In genomic region chr21:27086630-27087029, GRCh38 we compare ENCODE assay signal across 29 cellular contexts.
DNase-seq lines count a peak whose midpoint lies in the region; ATAC-seq, FAIRE-seq and TF ChIP-seq lines count a peak whose summit lies in the region.
"Had no signal": no experiment of that assay in that cellular context is flagged by ENCODE, and none has a peak within 500 bp of the region (broad histone marks: within the 10 kb centered on the region; RNA-seq: fewer than 3 reads in every experiment).

No MANE protein-coding gene starts in this region.

- no peaks in the 10 kb centered on the region for H3K36me3 ChIP-seq in smooth muscle cell (ENCODE audit: low read depth)
- H3K36me3 ChIP-seq: BE2C, BLaER1 had no signal

- H3K4me1 ChIP-seq in smooth muscle cell (ENCODE audit: low read depth), result no peaks in the 10 kb centered on the region
- H3K4me1 ChIP-seq: BLaER1 had no signal

- 97% methylated on average over 2 of the region's 2 CpGs for WGBS in smooth muscle cell (ENCODE audit: low lambda C conversion rate)

- TF ChIP-seq CTCF in nephron (IDR thresholded peaks at IDR 0.05; ENCODE audit: unreplicated experiment in 3 of 3) (no peak), smooth muscle cell (IDR thresholded peaks at IDR 0.05; ENCODE audit: borderline replicate concordance, insufficient read depth, poor library complexity, severe bottlenecking) (no peak)

- POLR2A ChIA-PET in HEK293T (lab: Yijun Ruan, JAX), result no interaction called here

- no peak overlapping the region for H3K9ac ChIP-seq in smooth muscle cell (ENCODE audit: low read depth)
- H3K9ac ChIP-seq: BLaER1 had no signal

- no peaks in the 10 kb centered on the region for H3K36me3 Mint-ChIP-seq in nephron (ENCODE audit: low read depth)
- H3K36me3 Mint-ChIP-seq: CD14-positive monocyte; CD4-positive, alpha-beta memory T cell; CD4-positive, CD25-positive, alpha-beta regulatory T cell; CD8-positive, alpha-beta memory T cell had no signal

- no peaks in the 10 kb centered on the region for H3K27me3 ChIP-seq in smooth muscle cell (ENCODE audit: low read depth)
- H3K27me3 ChIP-seq: BE2C, BLaER1 had no signal

- no peak overlapping the region for H3K4me3 Mint-ChIP-seq in nephron
- H3K4me3 Mint-ChIP-seq: CD14-positive monocyte; CD4-positive, alpha-beta memory T cell; CD4-positive, CD25-positive, alpha-beta regulatory T cell; CD8-positive, alpha-beta memory T cell had no signal

- ATAC-seq in HG02852 (IDR thresholded peaks at IDR 0.05; ENCODE audit: unreplicated experiment) (no peak), GM19035 (IDR thresholded peaks at IDR 0.05; ENCODE audit: unreplicated experiment) (no peak)
- ATAC-seq: GM12878 had no signal

- peaks cover 2% of the 10 kb centered on the region for H3K9me3 Mint-ChIP-seq in nephron

- H3K4me1 Mint-ChIP-seq in nephron, result peaks cover 23% of the 10 kb centered on the region
- H3K4me1 Mint-ChIP-seq: CD14-positive monocyte; CD4-positive, alpha-beta memory T cell; CD4-positive, CD25-positive, alpha-beta regulatory T cell; CD8-positive, alpha-beta memory T cell had no signal

- no peak for DNase-seq in HEK293T (ENCODE audit: extremely low spot score)
- no peak for DNase-seq in smooth muscle cell (lab: John Stamatoyannopoulos, UW; ENCODE audit: unreplicated experiment)
- no peak for DNase-seq in NCI-H187 treated with DMSO at 0.1 percent for 48 hours (lab: John Stamatoyannopoulos, UW)
- DNase-seq: 8988T; ACHN; BE2C; C1 segment of cervical spinal cord; CD4-positive, alpha-beta memory T cell; CD4-positive, CD25-positive, alpha-beta regulatory T cell; CD8-positive, alpha-beta memory T cell; COR-L47; DMS 273 treated with DMSO at 0.1 percent for 48 hours; DMS153; DMS53; DMS79; DND-41; EL; GDM1 had no signal

- no peaks in the 10 kb centered on the region for H3K9me3 ChIP-seq in smooth muscle cell (replicated peaks; ENCODE audit: low read depth)
- H3K9me3 ChIP-seq: BE2C, BLaER1 had no signal

- no peaks in the 10 kb centered on the region for H3K27me3 Mint-ChIP-seq in nephron (ENCODE audit: low read depth)
- H3K27me3 Mint-ChIP-seq: CD4-positive, alpha-beta memory T cell; CD4-positive, CD25-positive, alpha-beta regulatory T cell; CD8-positive, alpha-beta memory T cell had no signal

- H3K4me3 ChIP-seq in smooth muscle cell, result no peak overlapping the region
- H3K4me3 ChIP-seq: BLaER1, GM12878 had no signal

- no peak overlapping the region for H3K27ac ChIP-seq in smooth muscle cell (ENCODE audit: low read depth)
- H3K27ac ChIP-seq: BLaER1 had no signal

- no peaks in the 10 kb centered on the region for H3K79me2 ChIP-seq in smooth muscle cell (ENCODE audit: low read depth)

- no peaks in the 10 kb centered on the region for H4K20me1 ChIP-seq in smooth muscle cell (ENCODE audit: low read depth)
- H4K20me1 ChIP-seq: BLaER1 had no signal

- CTCF ChIA-PET in HEK293T (lab: Yijun Ruan, JAX), result no interaction called here

- peak overlapping the region; percentile 87 for H2AFZ ChIP-seq in smooth muscle cell (ENCODE audit: low read depth)

- H3K27ac Mint-ChIP-seq in nephron, result peak overlapping the region in 2 of 3 experiments; percentile 44 to 63
- H3K27ac Mint-ChIP-seq: CD14-positive monocyte; CD4-positive, alpha-beta memory T cell; CD4-positive, CD25-positive, alpha-beta regulatory T cell; CD8-positive, alpha-beta memory T cell had no signal

- peak; percentile 60 for FAIRE-seq in colon (lab: Jason Lieb, UNC)
- FAIRE-seq: A204.1, GM12878, GM12892, GM18507, GM19239 had no signal

- H3F3A ChIP-seq in smooth muscle cell (ENCODE audit: low read depth), result no peaks in the 10 kb centered on the region

- H3K4me2 ChIP-seq in smooth muscle cell, result peak overlapping the region; percentile 65
- H3K4me2 ChIP-seq: BLaER1 had no signal

TF ChIP-seq in HEK293T, 16 proteins besides CTCF, POLR2A, EP300 and RAD21:
- peak; percentile 71; the same call in 1 of the 2 replicates for TF ChIP-seq ELF4 (IDR thresholded peaks at IDR 0.05)
- no peak for TF ChIP-seq FOXK2 (IDR thresholded peaks at IDR 0.05)
- no peak for TF ChIP-seq TARDBP (IDR thresholded peaks at IDR 0.05)
